ENCODE assay signal across 23 cellular contexts in genomic region chr9:110601098-110601497, GRCh38. TPM values are rescaled to one million over a fixed set of nuclear protein-coding genes. Genes with fewer than 3 reads are reported as not detected.
"Had no signal": no experiment of that assay in that cellular context is flagged by ENCODE, and none has a peak within 500 bp of the region (broad histone marks: within the 10 kb centered on the region; RNA-seq: fewer than 3 reads in every experiment).

No MANE protein-coding gene starts in this region.

- H3K4me1 ChIP-seq: breast epithelium, heart left ventricle, lower lobe of right lung, prostate gland had no signal

- H3K27ac Mint-ChIP-seq: activated CD4-positive, alpha-beta memory T cell treated with anti-CD3 and anti-CD28 coated beads, Interleukin-2, amount 10 ng/mL, durations not matched to agents 7 days and 5 days; activated CD4-positive, alpha-beta T cell treated with anti-CD3 and anti-CD28 coated beads, Interleukin-2, amount 10 ng/mL, durations not matched to agents 24 days and 14 days; activated naive CD4-positive, alpha-beta T cell treated with anti-CD3 and anti-CD28 coated beads for 36 hours; activated naive CD8-positive, alpha-beta T cell treated with anti-CD3 and anti-CD28 coated beads, Interleukin-2, amount 10 ng/mL, durations not matched to agents 7 days and 5 days; activated T-cell treated with anti-CD3 and anti-CD28 coated beads, Interleukin-2, amount 50 U/mL, for 72 hours; naive thymus-derived CD8-positive, alpha-beta T cell; type B pancreatic cell had no signal

- H3K9me3 Mint-ChIP-seq: activated CD4-positive, alpha-beta T cell treated with anti-CD3 and anti-CD28 coated beads, Interleukin-2, amount 10 ng/mL, durations not matched to agents 24 days and 14 days had no signal

- H3K27ac ChIP-seq: breast epithelium, epithelial cell of prostate, heart left ventricle, lower lobe of right lung, prostate gland, thoracic aorta, vagina had no signal

- H3K36me3 ChIP-seq: breast epithelium, heart left ventricle, lower lobe of right lung, prostate gland, thoracic aorta, vagina had no signal

- H3K4me3 ChIP-seq: breast epithelium, heart left ventricle, lower lobe of right lung, prostate gland, thoracic aorta, vagina had no signal

- H3K36me3 Mint-ChIP-seq: activated naive CD8-positive, alpha-beta T cell treated with anti-CD3 and anti-CD28 coated beads, Interleukin-2, amount 10 ng/mL, durations not matched to agents 7 days and 5 days; naive thymus-derived CD8-positive, alpha-beta T cell; type B pancreatic cell had no signal

- H3K27me3 Mint-ChIP-seq: activated CD4-positive, alpha-beta memory T cell treated with anti-CD3 and anti-CD28 coated beads, Interleukin-2, amount 10 ng/mL, durations not matched to agents 7 days and 5 days; activated CD4-positive, alpha-beta T cell treated with anti-CD3 and anti-CD28 coated beads, Interleukin-2, amount 10 ng/mL, durations not matched to agents 24 days and 14 days; central memory CD8-positive, alpha-beta T cell; type B pancreatic cell had no signal

- H3K4me3 Mint-ChIP-seq: activated CD4-positive, alpha-beta memory T cell treated with anti-CD3 and anti-CD28 coated beads, Interleukin-2, amount 10 ng/mL, durations not matched to agents 7 days and 5 days; activated CD4-positive, alpha-beta T cell treated with anti-CD3 and anti-CD28 coated beads, Interleukin-2, amount 10 ng/mL, durations not matched to agents 24 days and 14 days; activated naive CD4-positive, alpha-beta T cell treated with anti-CD3 and anti-CD28 coated beads for 36 hours; activated naive CD8-positive, alpha-beta T cell treated with anti-CD3 and anti-CD28 coated beads, Interleukin-2, amount 10 ng/mL, durations not matched to agents 7 days and 5 days; activated T-cell treated with anti-CD3 and anti-CD28 coated beads, Interleukin-2, amount 50 U/mL, for 72 hours; central memory CD8-positive, alpha-beta T cell; naive thymus-derived CD8-positive, alpha-beta T cell; type B pancreatic cell had no signal

- ATAC-seq: activated CD4-positive, CD25-positive, alpha-beta regulatory T cell treated with anti-CD3 and anti-CD28 coated beads, Interleukin-2, amount 50 U/mL, for 24 hours; activated T-cell treated with anti-CD3 and anti-CD28 coated beads, Interleukin-2, amount 50 U/mL, for 72 hours; heart left ventricle; left lobe of liver; lower lobe of right lung; naive thymus-derived CD8-positive, alpha-beta T cell had no signal

- H3K9me3 ChIP-seq: breast epithelium, heart left ventricle, lower lobe of right lung, prostate gland, thoracic aorta, vagina had no signal

- DNase-seq: activated CD4-positive, alpha-beta memory T cell treated with anti-CD3 and anti-CD28 coated beads, Interleukin-2, amount 10 ng/mL, durations not matched to agents 7 days and 5 days; activated CD4-positive, alpha-beta T cell treated with anti-CD3 and anti-CD28 coated beads, Interleukin-2, amount 10 ng/mL, durations not matched to agents 24 days and 14 days; activated effector memory CD4-positive, alpha-beta T cell treated with Interleukin-2 at 50 U/mL for 16 hours; activated naive CD4-positive, alpha-beta T cell treated with anti-CD3 and anti-CD28 coated beads for 36 hours; activated naive CD8-positive, alpha-beta T cell treated with anti-CD3 and anti-CD28 coated beads, Interleukin-2, amount 10 ng/mL, durations not matched to agents 7 days and 5 days; activated T-cell treated with anti-CD3 and anti-CD28 coated beads, Interleukin-2, amount 50 U/mL, for 72 hours; amniotic stem cell; cortex of kidney; heart left ventricle; kidney; lower lobe of right lung; naive thymus-derived CD8-positive, alpha-beta T cell; stimulated activated CD4-positive, alpha-beta T cell treated with anti-CD3 and anti-CD28 coated beads, Interleukin-4, amount 100 ng/mL, for 1 hour; stimulated activated naive CD4-positive, alpha-beta T cell treated with Interleukin-2 at 50 U/mL for 16 hours had no signal

- H3K4me1 Mint-ChIP-seq: activated CD4-positive, alpha-beta memory T cell treated with anti-CD3 and anti-CD28 coated beads, Interleukin-2, amount 10 ng/mL, durations not matched to agents 7 days and 5 days; activated CD4-positive, alpha-beta T cell treated with anti-CD3 and anti-CD28 coated beads, Interleukin-2, amount 10 ng/mL, durations not matched to agents 24 days and 14 days; activated naive CD8-positive, alpha-beta T cell treated with anti-CD3 and anti-CD28 coated beads, Interleukin-2, amount 10 ng/mL, durations not matched to agents 7 days and 5 days; central memory CD8-positive, alpha-beta T cell; naive thymus-derived CD8-positive, alpha-beta T cell had no signal

RNA-seq across cellular contexts. Expression of gene SVEP1, which starts 21.6 kb away (rescaled TPM):
- total RNA-seq: activated CD4-positive, alpha-beta memory T cell treated with anti-CD3 and anti-CD28 coated beads, Interleukin-2, amount 10 ng/mL, durations not matched to agents 7 days and 5 days; activated CD4-positive, alpha-beta T cell treated with anti-CD3 and anti-CD28 coated beads, Interleukin-2, amount 10 ng/mL, durations not matched to agents 24 days and 14 days; activated naive CD4-positive, alpha-beta T cell treated with anti-CD3 and anti-CD28 coated beads for 36 hours; activated naive CD8-positive, alpha-beta T cell treated with anti-CD3 and anti-CD28 coated beads, Interleukin-2, amount 10 ng/mL, durations not matched to agents 7 days and 5 days; activated T-cell treated with anti-CD3 and anti-CD28 coated beads, Interleukin-2, amount 50 U/mL, for 72 hours; naive thymus-derived CD8-positive, alpha-beta T cell had no signal
